Comparison of ENCODE assay signal across 12 cellular contexts in genomic region chr10:117431160-117431559, GRCh38. TPM values are rescaled to one million over a fixed set of nuclear protein-coding genes. Genes with fewer than 3 reads are reported as not detected.
DNase-seq lines count a peak whose midpoint lies in the region; ATAC-seq and TF ChIP-seq lines count a peak whose summit lies in the region.
"Had no signal": no experiment of that assay in that cellular context is flagged by ENCODE, and none has a peak within 500 bp of the region (broad histone marks: within the 10 kb centered on the region; RNA-seq: fewer than 3 reads in every experiment).

No MANE protein-coding gene starts in this region.

- TF ChIP-seq CTCF in MCF 10A (IDR thresholded peaks at IDR 0.05; ENCODE audit: unreplicated experiment) (peak; percentile 36), breast epithelium (IDR thresholded peaks at IDR 0.05) (no peak), Panc1 (IDR thresholded peaks at IDR 0.05) (peak; percentile 42; the same call in 1 of the 2 replicates)

- no peak; the same call in 1 of the 2 replicates for ATAC-seq in Panc1
- ATAC-seq: activated CD4-positive, CD25-positive, alpha-beta regulatory T cell treated with anti-CD3 and anti-CD28 coated beads, Interleukin-2, amount 50 U/mL, for 24 hours had no signal

- H3K9me3 ChIP-seq in breast epithelium (no peaks in the 10 kb centered on the region), Panc1 (ENCODE audit: control insufficient read depth, insufficient read depth, low read depth, low read length) (no peaks in the 10 kb centered on the region), HAP-1 (peaks cover 2% of the 10 kb centered on the region; the same call in 1 of the 2 replicates)
- H3K9me3 ChIP-seq: BLaER1 treated with 17β-estradiol and CSF1 and Interleukin-3, amounts not matched to agents 10 nM and 100 nM had no signal

- no peaks in the 10 kb centered on the region for H3K36me3 Mint-ChIP-seq in MCF 10A (ENCODE audit: insufficient read depth, unreplicated experiment)
- H3K36me3 Mint-ChIP-seq: activated naive CD4-positive, alpha-beta T cell treated with anti-CD3 and anti-CD28 coated beads, Interleukin-2, amount 50 U/mL, for 24 hours had no signal

- DNase-seq in MCF 10A (ENCODE audit: unreplicated experiment) = peak; percentile 73
- DNase-seq in breast epithelium (ENCODE audit: low spot score in 2 of 2) = no peak
- no peak for DNase-seq in Panc1 (ENCODE audit: low read depth, low spot score)
- DNase-seq in foreskin melanocyte = peak; percentile 7
- DNase-seq in stimulated activated CD4-positive, alpha-beta T cell treated with anti-CD3 and anti-CD28 coated beads, Interleukin-2, amount 100 ng/mL, for 24 hours = no peak
- DNase-seq in HuH-7 (ENCODE audit: low spot score) = no peak
- DNase-seq in HK-2 (ENCODE audit: unreplicated experiment) = no peak
- no peak for DNase-seq in HAP-1 (ENCODE audit: low spot score in 2 of 2)
- DNase-seq: mesendoderm had no signal

- POLR2A ChIA-PET in MCF 10A (lab: Yijun Ruan, JAX) = interaction anchor here (0.5 to 1.6 kb wide), 10 partner anchors 11 to 1070 kb away, joined by 3 to 7 read pairs (median 4); partner anchors contain the start of gene PDZD8
- POLR2A ChIA-PET in Panc1 (lab: Charles Lee) = interaction anchor here (0.5 kb wide), 1 partner anchor 911 kb away, joined by 3 read pairs; the partner anchor contains the start of gene FAM204A

- CTCF ChIA-PET in MCF 10A (lab: Yijun Ruan, JAX) = interaction anchor here (0.5 to 8.3 kb wide), 55 partner anchors 8 to 1627 kb away, joined by 3 to 77 read pairs (median 4); no protein-coding TSS in a partner anchor
- CTCF ChIA-PET in Panc1 (lab: Charles Lee) = no interaction called here

- peaks cover 0 to 19% of the 10 kb centered on the region in 2 donors for H3K27me3 ChIP-seq in breast epithelium
- H3K27me3 ChIP-seq in Panc1 (ENCODE audit: control insufficient read depth, insufficient read depth, low read length) = no peaks in the 10 kb centered on the region; the same call in 1 of the 2 replicates
- H3K27me3 ChIP-seq in HAP-1 (ENCODE audit: low read depth) = 0 out of 2 replicates have a peak, but pooled peaks cover 3% of the 10 kb centered on the region
- H3K27me3 ChIP-seq: BLaER1 treated with 17β-estradiol and CSF1 and Interleukin-3, amounts not matched to agents 10 nM and 100 nM had no signal

- H3K27me3 Mint-ChIP-seq in MCF 10A (ENCODE audit: insufficient read depth, unreplicated experiment) = no peaks in the 10 kb centered on the region

- H3K4me1 Mint-ChIP-seq in MCF 10A (ENCODE audit: insufficient read depth, unreplicated experiment) = no peaks in the 10 kb centered on the region
- H3K4me1 Mint-ChIP-seq: activated naive CD4-positive, alpha-beta T cell treated with anti-CD3 and anti-CD28 coated beads, Interleukin-2, amount 50 U/mL, for 24 hours had no signal

- in situ Hi-C loops in Panc1 (cut with HindIII; ENCODE audit: low pct_unique_long_range_greater_than_20kb, low sequenced_read_pairs) (no loop called here), HAP-1 (cut with MboI; ENCODE audit: low sequenced_read_pairs) (loop anchor here (10.0 kb wide), 1 partner anchor 206 kb away; no protein-coding TSS in a partner anchor)

- H3K4me1 ChIP-seq in breast epithelium = no peaks in the 10 kb centered on the region
- H3K4me1 ChIP-seq in Panc1 (ENCODE audit: control insufficient read depth, insufficient read depth, low read length) = no peaks in the 10 kb centered on the region
- no peaks in the 10 kb centered on the region for H3K4me1 ChIP-seq in HAP-1

- intact Hi-C loops in MCF 10A (cut with micrococcal nuclease) (loop anchor here (1.0 to 10.0 kb wide), 5 partner anchors 47 to 1024 kb away; no protein-coding TSS in a partner anchor), breast epithelium (cut with DNase I; ENCODE audit: low total_unique reads) (no loop called here), Panc1 (cut with micrococcal nuclease; ENCODE audit: unreplicated experiment) (no loop called here)

- no peak overlapping the region for H3K27ac Mint-ChIP-seq in MCF 10A (ENCODE audit: low read depth, unreplicated experiment)
- H3K27ac Mint-ChIP-seq: activated naive CD4-positive, alpha-beta T cell treated with anti-CD3 and anti-CD28 coated beads, Interleukin-2, amount 50 U/mL, for 24 hours had no signal

- no peak overlapping the region for H3K4me3 Mint-ChIP-seq in MCF 10A (ENCODE audit: unreplicated experiment)
- H3K4me3 Mint-ChIP-seq: activated naive CD4-positive, alpha-beta T cell treated with anti-CD3 and anti-CD28 coated beads, Interleukin-2, amount 50 U/mL, for 24 hours had no signal

- no peak for TF ChIP-seq POLR2A in breast epithelium (IDR thresholded peaks at IDR 0.05)

- H3K27ac ChIP-seq in breast epithelium (no peak overlapping the region), Panc1 (ENCODE audit: low read length) (no peak overlapping the region)
- H3K27ac ChIP-seq: BLaER1 treated with 17β-estradiol and CSF1 and Interleukin-3, amounts not matched to agents 10 nM and 100 nM had no signal

- H3K4me3 ChIP-seq in breast epithelium (no peak overlapping the region), Panc1 (ENCODE audit: low read depth in 2 of 2, low read length in 2 of 2) (no peak overlapping the region), HAP-1 (no peak overlapping the region)
- H3K4me3 ChIP-seq: BLaER1 treated with 17β-estradiol and CSF1 and Interleukin-3, amounts not matched to agents 10 nM and 100 nM had no signal

- H3K36me3 ChIP-seq in breast epithelium (no peaks in the 10 kb centered on the region), Panc1 (ENCODE audit: control insufficient read depth, insufficient read depth, low read length) (no peaks in the 10 kb centered on the region), HAP-1 (replicated peaks) (no peaks in the 10 kb centered on the region)
- H3K36me3 ChIP-seq: BLaER1 treated with 17β-estradiol and CSF1 and Interleukin-3, amounts not matched to agents 10 nM and 100 nM had no signal

- BruUV-seq in MCF 10A (replicated peaks; lab: Mats Ljungman, UMichigan) (no TSS peak), Panc1 (replicated peaks; lab: Mats Ljungman, UMichigan) (no TSS peak)

- no peaks in the 10 kb centered on the region for H3K9me3 Mint-ChIP-seq in MCF 10A (ENCODE audit: unreplicated experiment)
- H3K9me3 Mint-ChIP-seq: activated naive CD4-positive, alpha-beta T cell treated with anti-CD3 and anti-CD28 coated beads, Interleukin-2, amount 50 U/mL, for 24 hours had no signal

RNA-seq across cellular contexts. Expression of gene PDZD8, which starts 55.9 kb away (rescaled TPM):
- total RNA-seq in MCF 10A (2022) = 43.0 and 43.3 TPM in 2 replicates
- 10 to 100 TPM; 27.5 to 51.2 (median 27.9) TPM for total RNA-seq in breast epithelium
- total RNA-seq in Panc1 (2021; ENCODE audit: unreplicated experiment) = 44.7 TPM
- polyA plus RNA-seq in Panc1 (2012; ENCODE audit: insufficient read length) = 24.8 TPM

Comparison
In these comparisons a context has a peak if more than half of its experiments do, and no peak if none do; other contexts are left out.
1. DNase-seq: peak in MCF 10A (single experiment) and foreskin melanocyte (single experiment); none in breast epithelium (0 of 2), Panc1 (single experiment), stimulated activated CD4-positive, alpha-beta T cell treated with anti-CD3 and anti-CD28 coated beads, Interleukin-2, amount 100 ng/mL, for 24 hours (0 of 2), HuH-7 (single experiment), HK-2 (single experiment) and HAP-1 (0 of 2).
2. CTCF ChIP-seq: peak in MCF 10A (single experiment) and Panc1 (single experiment); none in breast epithelium (0 of 3).